8 cellular contexts compared by ENCODE assay signal in the genomic region with DNA sequence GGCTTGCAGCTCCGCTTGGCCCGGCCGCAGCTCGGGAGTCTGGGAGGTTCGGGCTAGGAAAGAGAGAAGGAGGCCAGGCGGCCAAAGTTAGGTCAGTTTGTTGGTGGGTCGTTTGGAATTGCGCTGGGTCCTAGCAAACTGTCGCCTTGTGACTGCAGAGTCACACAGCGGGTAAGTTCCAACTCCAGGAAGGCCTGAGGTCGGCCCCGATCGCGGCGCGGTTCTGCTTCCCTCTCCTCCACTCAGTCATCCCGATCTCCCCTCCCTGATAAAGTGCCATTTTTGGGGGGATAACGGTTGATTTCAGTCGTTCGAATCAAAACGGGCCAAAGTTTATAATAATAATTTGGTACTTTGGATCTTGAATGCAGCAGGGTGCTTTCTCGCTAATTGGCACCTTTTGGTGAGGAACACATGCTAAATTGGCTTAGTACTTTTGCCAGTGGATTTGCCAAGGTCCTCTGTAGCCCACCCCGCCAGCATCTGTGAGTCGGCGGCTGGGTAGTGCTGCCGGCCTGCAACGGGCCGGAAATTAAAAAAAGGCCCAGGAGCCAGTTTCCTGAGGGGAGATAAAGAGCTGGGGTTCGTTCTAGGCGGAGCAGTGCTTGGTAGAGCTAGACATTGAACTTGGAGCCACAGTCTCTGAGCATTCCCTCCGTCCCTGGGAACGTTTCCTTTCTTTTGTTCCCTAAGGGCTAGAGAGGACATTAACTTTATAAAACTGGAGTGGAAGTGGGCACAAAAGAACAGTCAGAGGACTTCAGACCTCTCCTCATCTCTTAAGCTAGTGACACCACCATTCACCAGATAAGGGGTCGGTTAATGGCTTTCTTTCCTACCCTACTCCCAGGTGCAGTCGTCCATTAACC. TPM values are rescaled to one million over a fixed set of nuclear protein-coding genes. Genes with fewer than 3 reads are reported as not detected.
DNase-seq lines count a peak whose midpoint lies in the region; ATAC-seq and TF ChIP-seq lines count a peak whose summit lies in the region.

No MANE protein-coding gene starts in this region.

- DNase-seq in CD4-positive, alpha-beta T cell = peak in 5 of 10 experiments; percentile 2 to 38 (median 20)
- peak; percentile 63 for DNase-seq in RKO (ENCODE audit: low spot score)
- DNase-seq in MCF 10A (ENCODE audit: unreplicated experiment) = no peak
- DNase-seq in left kidney (ENCODE audit: low read depth, low spot score) = peak; percentile 52
- DNase-seq in stimulated activated naive CD8-positive, alpha-beta T cell treated with anti-CD3 and anti-CD28 coated beads, Interleukin-15, Interleukin-2, amounts not matched to agents 100 U/mL and 50 U/mL, for 24 hours = peak; percentile 32
- DNase-seq in NCI-H128 (lab: John Stamatoyannopoulos, UW; ENCODE audit: unreplicated experiment) = no peak
- DNase-seq in midbrain (lab: John Stamatoyannopoulos, UW) = no peak

- intact Hi-C loops in CD4-positive, alpha-beta T cell (cut with DNase I, micrococcal nuclease) = loop anchor here in 1 of 2 experiments (5.0 kb wide), 1 partner anchor 74 kb away; a partner anchor contains a TSS
- intact Hi-C loops in MCF 10A (cut with micrococcal nuclease) = no loop called here

- H3K27me3 ChIP-seq in CD4-positive, alpha-beta T cell (ENCODE audit: control insufficient read depth, insufficient read depth, low read length) = no peaks in the 10 kb centered on the region

- peaks cover 22% of the 10 kb centered on the region for H3K36me3 Mint-ChIP-seq in CD4-positive, alpha-beta T cell (ENCODE audit: low read depth)
- peaks cover 30% of the 10 kb centered on the region for H3K36me3 Mint-ChIP-seq in MCF 10A (ENCODE audit: insufficient read depth, unreplicated experiment)

- TSS peak; percentile 34 for BruUV-seq in MCF 10A (replicated peaks; lab: Mats Ljungman, UMichigan)

- H3K4me3 Mint-ChIP-seq in CD4-positive, alpha-beta T cell = peak overlapping the region; percentile 90
- H3K4me3 Mint-ChIP-seq in MCF 10A (ENCODE audit: unreplicated experiment) = peak overlapping the region; percentile 83

- no peak for TF ChIP-seq CTCF in CD4-positive, alpha-beta T cell (IDR thresholded peaks at IDR 0.05)
- no peak for TF ChIP-seq CTCF in MCF 10A (IDR thresholded peaks at IDR 0.05; ENCODE audit: unreplicated experiment)

- H3K9me3 ChIP-seq in CD4-positive, alpha-beta T cell (ENCODE audit: control insufficient read depth, low read length) = no peaks in the 10 kb centered on the region

- CTCF ChIA-PET in CD4-positive, alpha-beta T cell (lab: Charles Lee) = interaction anchor here (1.4 kb wide), 1 partner anchor 61 kb away, joined by 5 read pairs; a partner anchor contains a TSS
- CTCF ChIA-PET in MCF 10A (lab: Yijun Ruan, JAX) = interaction anchor here (0.8 to 1.4 kb wide), 3 partner anchors 24 to 61 kb away, joined by 3 read pairs; no protein-coding TSS in a partner anchor

- no peaks in the 10 kb centered on the region for H3K27me3 Mint-ChIP-seq in CD4-positive, alpha-beta T cell
- H3K27me3 Mint-ChIP-seq in MCF 10A (ENCODE audit: insufficient read depth, unreplicated experiment) = no peaks in the 10 kb centered on the region

- no peaks in the 10 kb centered on the region for H3K9me3 Mint-ChIP-seq in CD4-positive, alpha-beta T cell
- H3K9me3 Mint-ChIP-seq in MCF 10A (ENCODE audit: unreplicated experiment) = no peaks in the 10 kb centered on the region

- peaks cover 51% of the 10 kb centered on the region for H3K4me1 Mint-ChIP-seq in CD4-positive, alpha-beta T cell (ENCODE audit: low read depth)
- peaks cover 31% of the 10 kb centered on the region for H3K4me1 Mint-ChIP-seq in MCF 10A (ENCODE audit: insufficient read depth, unreplicated experiment)

- ATAC-seq in CD4-positive, alpha-beta T cell (ENCODE audit: poor library complexity) = peak; percentile 35
- peak; percentile 29 for ATAC-seq in GM21737 (IDR thresholded peaks at IDR 0.05; ENCODE audit: unreplicated experiment)
- peak; percentile 20 for ATAC-seq in stimulated activated naive CD8-positive, alpha-beta T cell treated with anti-CD3 and anti-CD28 coated beads, Interleukin-15, Interleukin-2, amounts not matched to agents 100 U/mL and 50 U/mL, for 24 hours

- POLR2A ChIA-PET in CD4-positive, alpha-beta T cell (lab: Charles Lee) = interaction anchor here (0.6 to 2.2 kb wide), 4 partner anchors 44 to 74 kb away, joined by 3 to 15 read pairs (median 6); a partner anchor contains a TSS
- POLR2A ChIA-PET in MCF 10A (lab: Yijun Ruan, JAX) = interaction anchor here (1.9 to 2.8 kb wide), 4 partner anchors 11 to 73 kb away, joined by 4 to 12 read pairs (median 9); a partner anchor contains a TSS

- H3K27ac Mint-ChIP-seq in CD4-positive, alpha-beta T cell = peak overlapping the region; percentile 93
- peak overlapping the region; percentile 90 for H3K27ac Mint-ChIP-seq in MCF 10A (ENCODE audit: low read depth, unreplicated experiment)

- H3K27ac ChIP-seq in CD4-positive, alpha-beta T cell (ENCODE audit: low read depth, low read length) = peak overlapping the region; percentile 59

RNA-seq across cellular contexts. Expression of a gene that starts 0.9 kb away (rescaled TPM):
- total RNA-seq in CD4-positive, alpha-beta T cell = 10 to 100 TPM; 18.7 TPM
- 44.2 and 49.0 TPM in 2 replicates for total RNA-seq in MCF 10A (2022)

RNA-seq across cellular contexts. Expression of a gene that starts 17.2 kb away (rescaled TPM):
- under 1 TPM in 1 of 2 experiments, not detected in 1; 0.14 TPM for total RNA-seq in CD4-positive, alpha-beta T cell
- total RNA-seq in MCF 10A (2022) = 0.14 and 0.20 TPM in 2 replicates

Comparison
In these comparisons a context has a peak if more than half of its experiments do, and no peak if none do; other contexts are left out.
1. DNase-seq: peak in RKO (single experiment), left kidney (single experiment) and stimulated activated naive CD8-positive, alpha-beta T cell treated with anti-CD3 and anti-CD28 coated beads, Interleukin-15, Interleukin-2, amounts not matched to agents 100 U/mL and 50 U/mL, for 24 hours (single experiment); none in MCF 10A (single experiment), NCI-H128 (single experiment) and midbrain (single experiment).
2. Peak in every context shown above with its lines, with median percentiles within 50 percentile points of each other: ATAC-seq.